In genomic region chr2:54603796-54604195, GRCh38 we compare ENCODE assay signal across 11 cellular contexts.
DNase-seq lines count a peak whose midpoint lies in the region; ATAC-seq and TF ChIP-seq lines count a peak whose summit lies in the region.
"Had no signal": no experiment of that assay in that cellular context is flagged by ENCODE, and none has a peak within 500 bp of the region (broad histone marks: within the 10 kb centered on the region; RNA-seq: fewer than 3 reads in every experiment).

No MANE protein-coding gene starts in this region.

- no TSS peak for BruUV-seq in PC-3 (replicated peaks; lab: Mats Ljungman, UMichigan)

- H3K9me2 ChIP-seq in PC-3 (replicated peaks; ENCODE audit: low read length): no peaks in the 10 kb centered on the region

- POLR2A ChIA-PET in activated CD4-positive, alpha-beta memory T cell treated with anti-CD3 and anti-CD28 coated beads for 36 hours (lab: Charles Lee): interaction anchor here (1.1 to 3.4 kb wide), 2 partner anchors 34 to 45 kb away, joined by 3 to 17 read pairs; no protein-coding TSS in a partner anchor
- POLR2A ChIA-PET in PC-3 (lab: Charles Lee; ENCODE audit: unreplicated experiment): interaction anchor here (0.6 kb wide), 1 partner anchor 418 kb away, joined by 8 read pairs; no protein-coding TSS in a partner anchor

- TF ChIP-seq CTCF in right atrium auricular region (IDR thresholded peaks at IDR 0.05) (no peak), body of pancreas (IDR thresholded peaks at IDR 0.05) (no peak), upper lobe of right lung (IDR thresholded peaks at IDR 0.05) (no peak), PC-3 (conservative IDR thresholded peaks at IDR 0.05; ENCODE audit: low read depth, low read length) (no peak)

- peaks cover 100% of the 10 kb centered on the region for H3K79me2 ChIP-seq in PC-3 (ENCODE audit: low read length)

- H3K27me3 ChIP-seq in right atrium auricular region: no peaks in the 10 kb centered on the region
- H3K27me3 ChIP-seq in body of pancreas: no peaks in the 10 kb centered on the region
- H3K27me3 ChIP-seq in upper lobe of right lung: no peaks in the 10 kb centered on the region
- H3K27me3 ChIP-seq in PC-3 (ENCODE audit: low read length): no peaks in the 10 kb centered on the region

- 64 to 71% methylated on average over 1 of the region's 1 CpG for WGBS in body of pancreas, 2 donors

- H3K27ac ChIP-seq in right atrium auricular region (peak overlapping the region; percentile 52 to 65), body of pancreas (peak overlapping the region in 3 of 4 donors; percentile 14 to 58 (median 39)), upper lobe of right lung (peak overlapping the region; percentile 43), PC-3 (ENCODE audit: low read length) (no peak overlapping the region)
- H3K27ac ChIP-seq: WERI-Rb-1 had no signal

- TF ChIP-seq POLR2A in body of pancreas (IDR thresholded peaks at IDR 0.05): no peak

- H4K20me1 ChIP-seq in PC-3 (ENCODE audit: low read length): peaks cover 55% of the 10 kb centered on the region; the same call in 1 of the 2 replicates

- peaks cover 75 to 87% (median 85%) of the 10 kb centered on the region in 3 donors for H3K4me1 Mint-ChIP-seq in naive B cell
- peaks cover 83% of the 10 kb centered on the region for H3K4me1 Mint-ChIP-seq in activated CD4-positive, alpha-beta memory T cell treated with anti-CD3 and anti-CD28 coated beads for 36 hours (ENCODE audit: low read depth)

- H3K4me3 Mint-ChIP-seq in naive B cell: peak overlapping the region in 4 of 8 donors; percentile 7 to 83 (median 54)
- no peak overlapping the region for H3K4me3 Mint-ChIP-seq in activated CD4-positive, alpha-beta memory T cell treated with anti-CD3 and anti-CD28 coated beads for 36 hours

- H3K4me2 ChIP-seq in PC-3 (ENCODE audit: low read length): no peak overlapping the region

- H3K27me3 Mint-ChIP-seq in naive B cell: no peaks in the 10 kb centered on the region
- no peaks in the 10 kb centered on the region for H3K27me3 Mint-ChIP-seq in activated CD4-positive, alpha-beta memory T cell treated with anti-CD3 and anti-CD28 coated beads for 36 hours

- no peaks in the 10 kb centered on the region for H3K36me3 ChIP-seq in right atrium auricular region
- no peaks in the 10 kb centered on the region for H3K36me3 ChIP-seq in body of pancreas (replicated peaks in 1 of 2; ENCODE audit: insufficient read depth in 1 of 2, low read depth in 2 of 2)
- peaks cover 13% of the 10 kb centered on the region for H3K36me3 ChIP-seq in upper lobe of right lung
- peaks cover 30% of the 10 kb centered on the region; the same call in 1 of the 2 replicates for H3K36me3 ChIP-seq in PC-3 (ENCODE audit: low read depth, low read length)

- intact Hi-C loops in Right ventricle myocardium superior (cut with DNase I): no loop called here
- intact Hi-C loops in body of pancreas (cut with DNase I): no loop called here
- intact Hi-C loops in upper lobe of right lung (cut with DNase I): no loop called here
- intact Hi-C loops in activated CD4-positive, alpha-beta memory T cell treated with anti-CD3 and anti-CD28 coated beads for 36 hours (cut with micrococcal nuclease): loop anchor here (1.0 kb wide), 1 partner anchor 9 kb away; no protein-coding TSS in a partner anchor
- intact Hi-C loops in PC-3 (cut with micrococcal nuclease): no loop called here

- H3K4me1 ChIP-seq in right atrium auricular region: peaks cover 0 to 82% of the 10 kb centered on the region in 2 donors
- peaks cover 65% of the 10 kb centered on the region for H3K4me1 ChIP-seq in body of pancreas
- H3K4me1 ChIP-seq in upper lobe of right lung: peaks cover 72% of the 10 kb centered on the region
- peaks cover 16% of the 10 kb centered on the region; the same call in 1 of the 2 replicates for H3K4me1 ChIP-seq in PC-3 (ENCODE audit: insufficient read depth, low read length)

- H3F3A ChIP-seq in PC-3 (ENCODE audit: low read length, unreplicated experiment): no peaks in the 10 kb centered on the region

- CTCF ChIA-PET in activated CD4-positive, alpha-beta memory T cell treated with anti-CD3 and anti-CD28 coated beads for 36 hours (lab: Charles Lee): interaction anchor here (1.1 to 1.3 kb wide), 2 partner anchors 44 to 80 kb away, joined by 3 read pairs; no protein-coding TSS in a partner anchor
- CTCF ChIA-PET in PC-3 (lab: Charles Lee): no interaction called here

- H3K27ac Mint-ChIP-seq in naive B cell: peak overlapping the region; percentile 63 to 90 (median 82)
- no peak overlapping the region for H3K27ac Mint-ChIP-seq in activated CD4-positive, alpha-beta memory T cell treated with anti-CD3 and anti-CD28 coated beads for 36 hours

- peaks cover 0 to 4% (median 0%) of the 10 kb centered on the region in 7 donors for H3K9me3 Mint-ChIP-seq in naive B cell
- no peaks in the 10 kb centered on the region for H3K9me3 Mint-ChIP-seq in activated CD4-positive, alpha-beta memory T cell treated with anti-CD3 and anti-CD28 coated beads for 36 hours

- H3K4me3 ChIP-seq in right atrium auricular region (no peak overlapping the region), body of pancreas (no peak overlapping the region), upper lobe of right lung (no peak overlapping the region), PC-3 (ENCODE audit: low read length) (no peak overlapping the region)

- ATAC-seq in Right ventricle myocardium superior (ENCODE audit: poor library complexity): no peak
- ATAC-seq in body of pancreas: no peak
- peak in 1 of 2 donors; percentile 27 for ATAC-seq in naive B cell (ENCODE audit: low read depth in 2 of 2)
- no peak for ATAC-seq in upper lobe of right lung
- no peak for ATAC-seq in PC-3
- ATAC-seq in GM19463 (IDR thresholded peaks at IDR 0.05; ENCODE audit: unreplicated experiment): no peak

- H2AFZ ChIP-seq in PC-3 (ENCODE audit: low read length): no peak overlapping the region

- H3K9me3 ChIP-seq in right atrium auricular region (no peaks in the 10 kb centered on the region), body of pancreas (no peaks in the 10 kb centered on the region), upper lobe of right lung (no peaks in the 10 kb centered on the region), PC-3 (ENCODE audit: low read length) (no peaks in the 10 kb centered on the region)

- peaks cover 13% of the 10 kb centered on the region in 2 donors for H3K36me3 Mint-ChIP-seq in naive B cell
- H3K36me3 Mint-ChIP-seq in activated CD4-positive, alpha-beta memory T cell treated with anti-CD3 and anti-CD28 coated beads for 36 hours: peaks cover 16% of the 10 kb centered on the region

- H3K9ac ChIP-seq in PC-3 (ENCODE audit: low read length): no peak overlapping the region

- DNase-seq in right atrium auricular region (ENCODE audit: low spot score): no peak
- no peak for DNase-seq in Right ventricle myocardium superior
- DNase-seq in body of pancreas: no peak
- DNase-seq in naive B cell: no peak
- DNase-seq in upper lobe of right lung: no peak
- DNase-seq in activated CD4-positive, alpha-beta memory T cell treated with anti-CD3 and anti-CD28 coated beads for 36 hours: no peak
- no peak for DNase-seq in PC-3
- DNase-seq: NCI-H345, RPMI8226, WERI-Rb-1 had no signal
